In the genomic region with DNA sequence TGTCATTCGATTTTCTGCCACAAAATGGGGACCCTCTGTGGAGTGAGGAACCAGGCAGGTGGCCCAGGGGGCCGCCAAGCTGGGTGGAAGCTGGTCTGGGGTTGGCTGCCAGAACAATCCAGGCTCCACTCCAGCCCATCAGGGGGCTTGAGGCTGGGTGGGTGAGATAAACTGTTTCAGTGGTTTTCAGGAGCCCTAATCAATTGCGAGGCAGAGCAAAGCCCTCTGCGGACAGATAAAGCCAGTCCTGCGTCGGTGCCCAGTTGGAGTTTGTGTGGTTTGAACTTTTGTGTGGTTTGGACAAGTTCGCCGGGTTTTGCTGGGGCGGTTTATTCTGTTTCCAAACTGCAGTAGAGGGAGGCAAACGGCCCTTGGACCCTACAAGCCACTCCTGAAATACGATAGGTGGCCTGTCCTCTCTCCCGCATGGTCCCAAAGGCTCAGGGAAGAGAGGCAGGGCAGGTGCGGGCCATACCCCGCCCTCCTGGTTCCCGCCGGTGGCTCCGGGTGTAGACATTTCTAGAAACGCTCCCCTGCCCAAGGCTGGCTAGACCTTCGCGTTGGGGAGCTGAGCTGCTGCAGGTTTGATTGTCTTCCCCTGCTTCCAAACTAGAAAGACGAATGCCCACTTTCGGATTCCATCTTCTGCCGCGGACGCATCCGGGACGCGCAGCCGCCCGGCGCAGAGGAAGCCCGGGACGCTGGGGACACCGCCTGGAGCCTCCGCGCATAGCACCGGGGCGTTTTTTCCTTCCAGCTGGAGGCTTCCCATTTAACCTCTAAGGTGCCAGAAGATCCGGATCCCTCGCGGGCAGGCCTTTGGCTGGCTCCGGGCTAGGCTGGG, we compare ENCODE assay signal across 8 cellular contexts.
DNase-seq lines count a peak whose midpoint lies in the region; ATAC-seq and TF ChIP-seq lines count a peak whose summit lies in the region.

No MANE protein-coding gene starts in this region.

- TF ChIP-seq CTCF in GM10248 (IDR thresholded peaks at IDR 0.05; ENCODE audit: control extremely low read depth, extremely low read depth, low read depth, missing control alignments) (peak; percentile 46), left ventricle myocardium inferior (IDR thresholded peaks at IDR 0.05; ENCODE audit: borderline replicate concordance) (peak; percentile 74), progenitor cell of endocrine pancreas (IDR thresholded peaks at IDR 0.05; ENCODE audit: unreplicated experiment) (peak; percentile 63)

- H3K4me1 Mint-ChIP-seq in progenitor cell of endocrine pancreas (ENCODE audit: low read depth): peaks cover 3% of the 10 kb centered on the region

- H3K27me3 Mint-ChIP-seq in progenitor cell of endocrine pancreas: peaks cover 7% of the 10 kb centered on the region

- H3K4me3 ChIP-seq in left ventricle myocardium inferior: peak overlapping the region; percentile 64

- H3K4me1 ChIP-seq in left ventricle myocardium inferior: peaks cover 27% of the 10 kb centered on the region

- H3K9me3 ChIP-seq in left ventricle myocardium inferior (replicated peaks): no peaks in the 10 kb centered on the region

- POLR2A ChIA-PET in GM10248 (lab: Yijun Ruan, JAX): no interaction called here

- peak overlapping the region; percentile 69 for H3K4me3 Mint-ChIP-seq in progenitor cell of endocrine pancreas (ENCODE audit: low read depth)

- no peak overlapping the region for H3K27ac Mint-ChIP-seq in progenitor cell of endocrine pancreas

- peak; percentile 60 for DNase-seq in GM10248 (ENCODE audit: extremely low spot score)
- peak; percentile 60 for DNase-seq in M059J (ENCODE audit: low read depth)
- peak; percentile 11 for DNase-seq in SKM-1 treated with dmso at 0.1 percent for 144 hours (lab: John Stamatoyannopoulos, UW; ENCODE audit: unreplicated experiment)
- peak; percentile 33 for DNase-seq in amniotic stem cell (lab: John Stamatoyannopoulos, UW)
- peak; percentile 68 for DNase-seq in left ventricle myocardium inferior
- peak; percentile 49 for DNase-seq in progenitor cell of endocrine pancreas (ENCODE audit: low spot score, unreplicated experiment)
- no peak for DNase-seq in NAMALWA (ENCODE audit: low spot score)

- H3K27me3 ChIP-seq in left ventricle myocardium inferior (ENCODE audit: low read depth): no peaks in the 10 kb centered on the region

- no peaks in the 10 kb centered on the region for H3K9me3 Mint-ChIP-seq in progenitor cell of endocrine pancreas (ENCODE audit: low read depth)

- no peaks in the 10 kb centered on the region for H3K36me3 Mint-ChIP-seq in progenitor cell of endocrine pancreas (ENCODE audit: insufficient read depth)

- CTCF ChIA-PET in GM10248 (lab: Yijun Ruan, JAX): interaction anchor here (1.4 kb wide), 1 partner anchor 170 kb away, joined by 3 read pairs; no protein-coding TSS in a partner anchor

- no peak for ATAC-seq in GM18519 (IDR thresholded peaks at IDR 0.05; ENCODE audit: low FRiP score, unreplicated experiment)

- intact Hi-C loops in left ventricle myocardium inferior (cut with micrococcal nuclease): no loop called here

- peak overlapping the region; percentile 70 for H3K27ac ChIP-seq in left ventricle myocardium inferior (replicated peaks)

- H3K36me3 ChIP-seq in left ventricle myocardium inferior: no peaks in the 10 kb centered on the region
